Comparison of ENCODE assay signal across 9 cellular contexts in the genomic region with DNA sequence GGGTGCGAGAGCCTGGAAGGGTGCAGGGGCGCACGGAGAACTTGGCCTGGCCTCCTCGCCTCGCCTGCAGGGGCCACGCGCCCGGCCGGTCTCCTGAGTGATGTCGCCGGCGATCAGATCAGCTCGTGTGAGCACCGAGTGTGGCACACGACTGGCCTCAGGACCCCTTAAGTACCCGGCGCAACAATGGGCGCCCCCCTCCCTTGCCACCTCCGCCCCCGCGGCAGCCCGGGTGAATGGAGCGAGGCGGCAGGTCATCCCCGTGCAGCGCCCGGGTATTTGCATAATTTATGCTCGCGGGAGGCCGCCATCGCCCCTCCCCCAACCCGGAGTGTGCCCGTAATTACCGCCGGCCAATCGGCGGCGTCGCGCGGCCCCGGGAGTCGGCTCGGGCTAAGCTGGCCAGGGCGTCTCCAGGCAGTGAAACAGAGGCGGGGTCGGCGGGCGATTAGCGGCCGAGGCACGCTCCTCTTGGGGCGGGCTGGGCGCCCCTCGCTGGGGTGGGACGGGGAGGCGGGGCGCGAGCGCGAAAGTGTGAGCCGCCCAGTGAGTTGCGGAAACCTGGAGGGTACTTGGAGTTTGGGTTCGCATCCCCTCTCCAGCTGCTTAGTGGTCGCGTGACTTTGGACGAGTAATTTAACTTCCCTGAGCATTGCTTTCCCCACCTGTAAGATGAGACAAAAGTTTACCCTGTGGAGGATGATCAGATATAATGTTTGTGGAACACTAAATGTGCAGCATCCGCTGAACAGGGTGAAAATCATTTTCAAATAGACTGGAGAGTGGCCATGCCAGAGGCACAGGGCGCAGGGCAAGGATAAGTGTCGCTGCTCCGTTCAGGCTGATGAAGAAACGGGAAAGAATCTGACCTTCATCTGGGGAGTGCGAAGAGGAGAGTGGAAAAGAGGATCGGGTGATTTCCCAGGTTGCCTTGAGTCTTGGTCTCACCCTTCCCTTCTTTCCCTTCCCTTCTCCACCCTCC. TPM values are rescaled to one million over a fixed set of nuclear protein-coding genes. Genes with fewer than 3 reads are reported as not detected.
A peak's percentile ranks its signal among the peaks of the same experiment; 100 is the strongest.
DNase-seq lines count a peak whose midpoint lies in the region; ATAC-seq, FAIRE-seq and TF ChIP-seq lines count a peak whose summit lies in the region.
"Had no signal": no experiment of that assay in that cellular context is flagged by ENCODE, and none has a peak within 500 bp of the region (broad histone marks: within the 10 kb centered on the region; RNA-seq: fewer than 3 reads in every experiment).

A gene with protein sequence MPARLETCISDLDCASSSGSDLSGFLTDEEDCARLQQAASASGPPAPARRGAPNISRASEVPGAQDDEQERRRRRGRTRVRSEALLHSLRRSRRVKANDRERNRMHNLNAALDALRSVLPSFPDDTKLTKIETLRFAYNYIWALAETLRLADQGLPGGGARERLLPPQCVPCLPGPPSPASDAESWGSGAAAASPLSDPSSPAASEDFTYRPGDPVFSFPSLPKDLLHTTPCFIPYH (minus strand): TSS at position 145 of the 982 bp plus-strand sequence. CDS start 274 bp downstream, outside the sequence.

- H3K27ac ChIP-seq in WERI-Rb-1 = no peak within 1 kb of the TSS
- H3K27ac ChIP-seq: foreskin keratinocyte had no signal

- FAIRE-seq in GM19239 (lab: Jason Lieb, UNC) = no peak

- in situ Hi-C loops in KBM-7 (cut with MboI; ENCODE audit: low pct_unique_long_range_greater_than_20kb, low sequenced_read_pairs) = no loop called here

- H3K9me3 ChIP-seq in T-helper 17 cell (ENCODE audit: control insufficient read depth, low read length, poor library complexity, severe bottlenecking) = no peaks in the 10 kb centered on the region
- H3K9me3 ChIP-seq in WERI-Rb-1 (ENCODE audit: severe bottlenecking) = peaks cover 4% of the 10 kb centered on the region

- H3K27me3 ChIP-seq in WERI-Rb-1 (ENCODE audit: insufficient read depth, low read depth, severe bottlenecking) = no peaks in the 10 kb centered on the region

- H3K36me3 Mint-ChIP-seq in T-helper 17 cell (ENCODE audit: low read depth) = peaks cover 5% of the 10 kb centered on the region

- H3K4me3 ChIP-seq in WERI-Rb-1 (ENCODE audit: low read depth, low read length) = no peak within 1 kb of the TSS

- H3K36me3 ChIP-seq in WERI-Rb-1 = no peaks in the 10 kb centered on the region

- no peak for TF ChIP-seq CTCF in WERI-Rb-1 (IDR thresholded peaks at IDR 0.05; ENCODE audit: low read depth, low read length)

- peak within 1 kb of the TSS; percentile 66 for H3K4me3 Mint-ChIP-seq in T-helper 17 cell

- H3K27me3 Mint-ChIP-seq in T-helper 17 cell = peaks cover 98% of the 10 kb centered on the region

- H3K4me1 Mint-ChIP-seq in T-helper 17 cell = peaks cover 9% of the 10 kb centered on the region

- ATAC-seq in T-helper 17 cell (no peak), HG03108 (IDR thresholded peaks at IDR 0.05; ENCODE audit: unreplicated experiment) (no peak)

- peak; percentile 22 for DNase-seq in stimulated activated CD4-positive, alpha-beta T cell treated with anti-CD3 and anti-CD28 coated beads, Interleukin-15, amount 100 ng/mL, for 24 hours
- DNase-seq in stimulated activated CD4-positive, alpha-beta T cell treated with anti-CD3 and anti-CD28 coated beads, Interleukin-2, amount 100 ng/mL, for 24 hours = no peak
- DNase-seq in T-helper 17 cell (no peak), left kidney (ENCODE audit: low read depth, low spot score) (peak; percentile 75), WERI-Rb-1 (no peak), KBM-7 (no peak), GM19239 (ENCODE audit: insufficient read length, low spot score) (no peak)

- no peak within 1 kb of the TSS for H3K27ac Mint-ChIP-seq in T-helper 17 cell

RNA-seq across cellular contexts. Expression of the gene that starts here (rescaled TPM):
- total RNA-seq in T-helper 17 cell = not detected
- total RNA-seq: foreskin keratinocyte had no signal

Comparison
In these comparisons a context has a peak if more than half of its experiments do, and no peak if none do; other contexts are left out.
1. DNase-seq: peak in stimulated activated CD4-positive, alpha-beta T cell treated with anti-CD3 and anti-CD28 coated beads, Interleukin-15, amount 100 ng/mL, for 24 hours (single experiment) and left kidney (single experiment); none in stimulated activated CD4-positive, alpha-beta T cell treated with anti-CD3 and anti-CD28 coated beads, Interleukin-2, amount 100 ng/mL, for 24 hours (0 of 2), T-helper 17 cell (0 of 3), WERI-Rb-1 (single experiment), KBM-7 (single experiment) and GM19239 (single experiment).